In the genomic region with DNA sequence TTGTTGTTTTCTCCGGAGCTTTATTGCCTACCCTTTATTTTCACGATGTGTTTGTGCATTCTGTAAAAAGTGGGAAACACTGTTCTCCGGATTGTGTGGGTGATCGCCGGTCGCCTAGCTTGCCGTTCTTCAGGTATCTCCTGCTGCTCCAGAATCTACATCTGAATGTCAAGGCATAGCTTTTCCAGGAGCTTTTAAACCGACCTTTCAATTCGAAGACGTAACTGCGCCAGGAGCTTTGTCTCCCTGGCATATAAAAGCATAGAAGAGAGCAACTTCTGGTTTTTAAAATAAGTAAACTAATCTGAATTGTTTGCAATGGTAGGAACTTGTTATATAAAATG, we compare ENCODE assay signal across 8 cellular contexts.
DNase-seq lines count a peak whose midpoint lies in the region; ATAC-seq, FAIRE-seq and TF ChIP-seq lines count a peak whose summit lies in the region.

No MANE protein-coding gene starts in this region.

- no peaks in the 10 kb centered on the region for H3K36me3 Mint-ChIP-seq in neural progenitor cell

- peaks cover 44% of the 10 kb centered on the region for H3F3A ChIP-seq in neural progenitor cell (ENCODE audit: low read depth)

- no peaks in the 10 kb centered on the region for H3K79me2 ChIP-seq in neural progenitor cell (ENCODE audit: low read depth)

- H3K4me1 ChIP-seq in SJSA1 (replicated peaks) (peaks cover 8% of the 10 kb centered on the region; the same call in 1 of the 2 replicates), esophagus (ENCODE audit: control insufficient read depth in 2 of 2, insufficient read depth in 2 of 2, low read length in 1 of 2) (no peaks in the 10 kb centered on the region), neural progenitor cell (peaks cover 33% of the 10 kb centered on the region)

- H3K9ac ChIP-seq in neural progenitor cell, result no peak overlapping the region

- ATAC-seq in HG03045 (IDR thresholded peaks at IDR 0.05; ENCODE audit: unreplicated experiment), result no peak

- H3K4me1 Mint-ChIP-seq in neural progenitor cell, result peaks cover 41% of the 10 kb centered on the region

- no peak overlapping the region for H3K27ac ChIP-seq in SJSA1
- peak overlapping the region; percentile 76 to 81 for H3K27ac ChIP-seq in esophagus (ENCODE audit: low read depth in 2 of 2, low read length in 1 of 2)
- peak overlapping the region; percentile 28 for H3K27ac ChIP-seq in neural progenitor cell

- H3K27me3 ChIP-seq in SJSA1 (replicated peaks) (no peaks in the 10 kb centered on the region), esophagus (ENCODE audit: control insufficient read depth in 1 of 2, insufficient read depth in 2 of 2, low read length in 2 of 2) (no peaks in the 10 kb centered on the region), neural progenitor cell (no peaks in the 10 kb centered on the region)

- H3K9me3 Mint-ChIP-seq in neural progenitor cell, result no peaks in the 10 kb centered on the region

- no peaks in the 10 kb centered on the region for H4K20me1 ChIP-seq in neural progenitor cell (ENCODE audit: low read depth)

- H3K4me3 ChIP-seq in AG10803 (ENCODE audit: low read length), result peak overlapping the region; percentile 56
- peak overlapping the region; percentile 26 for H3K4me3 ChIP-seq in SJSA1
- peak overlapping the region; percentile 6 to 60 for H3K4me3 ChIP-seq in esophagus (ENCODE audit: low read depth in 1 of 2, low read length in 2 of 2)
- H3K4me3 ChIP-seq in neural progenitor cell, result peak overlapping the region; percentile 63

- peak overlapping the region; percentile 84 for H3K4me2 ChIP-seq in neural progenitor cell

- no peaks in the 10 kb centered on the region for H3K9me3 ChIP-seq in SJSA1 (replicated peaks)
- no peaks in the 10 kb centered on the region for H3K9me3 ChIP-seq in esophagus (ENCODE audit: control insufficient read depth in 2 of 2, insufficient read depth in 1 of 2, low read depth in 1 of 2, low read length in 1 of 2)
- H3K9me3 ChIP-seq in neural progenitor cell (ENCODE audit: low read depth), result no peaks in the 10 kb centered on the region

- TF ChIP-seq CTCF in AG10803 (conservative IDR thresholded peaks at IDR 0.05; ENCODE audit: low read length), result no peak
- TF ChIP-seq CTCF in neural progenitor cell (IDR thresholded peaks at IDR 0.05), result no peak

- no peak for FAIRE-seq in GM19239 (lab: Jason Lieb, UNC)

- H2AFZ ChIP-seq in neural progenitor cell (replicated peaks), result peak overlapping the region; percentile 3

- H3K27ac Mint-ChIP-seq in neural progenitor cell, result peak overlapping the region; percentile 97

- H3K36me3 ChIP-seq in SJSA1 (no peaks in the 10 kb centered on the region), esophagus (ENCODE audit: control insufficient read depth in 2 of 2, insufficient read depth in 2 of 2, low read length in 1 of 2) (no peaks in the 10 kb centered on the region), neural progenitor cell (no peaks in the 10 kb centered on the region)

- peaks cover 4% of the 10 kb centered on the region for H3K27me3 Mint-ChIP-seq in neural progenitor cell (ENCODE audit: insufficient read depth, low read depth)

- 4 to 6% methylated on average over 11 of the region's 11 CpGs for WGBS in esophagus, 2 donors

- no peak for DNase-seq in AG10803 (ENCODE audit: low read depth)
- no peak for DNase-seq in SJSA1 (ENCODE audit: low read depth in 1 of 2, low spot score in 2 of 2)
- no peak for DNase-seq in neural progenitor cell (ENCODE audit: low spot score)
- DNase-seq in GM19239 (ENCODE audit: insufficient read length, low spot score), result no peak
- DNase-seq in putamen (ENCODE audit: low spot score), result no peak
- no peak for DNase-seq in H4 (ENCODE audit: low spot score)

- H3K4me3 Mint-ChIP-seq in neural progenitor cell, result peak overlapping the region; percentile 94
